In the genomic region with DNA sequence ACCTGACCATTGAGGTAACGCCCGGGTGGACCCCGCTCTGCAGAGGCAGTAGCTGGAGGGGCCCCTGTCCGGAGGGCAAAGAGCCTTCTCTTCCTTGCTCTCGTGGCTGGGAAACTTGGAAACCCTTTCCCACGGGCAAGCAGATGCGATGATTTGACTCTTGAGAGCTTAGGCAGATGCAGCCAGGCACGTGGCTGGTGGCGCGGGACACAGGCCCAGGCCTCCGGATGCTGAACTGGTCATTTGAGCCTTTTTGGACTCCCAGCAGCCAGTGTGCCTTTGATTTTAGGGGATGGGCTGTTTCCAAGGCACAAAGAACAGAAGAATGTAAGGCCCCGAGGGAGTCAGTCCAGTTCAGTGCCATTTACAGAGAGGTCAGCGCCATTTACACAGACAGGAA, we compare ENCODE assay signal across 16 cellular contexts. TPM values are rescaled to one million over a fixed set of nuclear protein-coding genes. Genes with fewer than 3 reads are reported as not detected.
"Had no signal": no experiment of that assay in that cellular context is flagged by ENCODE, and none has a peak within 500 bp of the region (broad histone marks: within the 10 kb centered on the region; RNA-seq: fewer than 3 reads in every experiment).

No MANE protein-coding gene starts in this region.

- H3K36me3 ChIP-seq: prostate gland had no signal

- DNase-seq: activated CD4-positive, alpha-beta T cell treated with anti-CD3 and anti-CD28 coated beads for 36 hours; activated CD8-positive, alpha-beta T cell treated with anti-CD3 and anti-CD28 coated beads, Interleukin-2, amount 10 ng/mL, durations not matched to agents 7 days and 5 days; activated naive CD4-positive, alpha-beta T cell; activated naive CD8-positive, alpha-beta T cell treated with anti-CD3 and anti-CD28 coated beads, Interleukin-2, amount 50 U/mL, for 24 hours; mesendoderm; stimulated activated CD4-positive, alpha-beta T cell treated with anti-CD3 and anti-CD28 coated beads, Interleukin-15, amount 100 ng/mL, for 24 hours; stimulated activated CD4-positive, alpha-beta T cell treated with anti-CD3 and anti-CD28 coated beads, Interleukin-4, amount 100 ng/mL, for 24 hours; SW 1271; testis had no signal

- H3K9me3 ChIP-seq: heart left ventricle, left lung, prostate gland, testis had no signal

- H3K27me3 ChIP-seq: testis had no signal

- H3K27ac ChIP-seq: heart left ventricle, left lung, prostate gland, testis had no signal

- H3K4me3 ChIP-seq: heart left ventricle, left lung, prostate gland, testis had no signal

- H3K4me1 ChIP-seq: left lung, prostate gland, testis had no signal

RNA-seq across cellular contexts. Expression of gene CCDC27, which starts 20.7 kb away (rescaled TPM):
- total RNA-seq: activated CD4-positive, alpha-beta T cell treated with anti-CD3 and anti-CD28 coated beads for 36 hours; activated CD8-positive, alpha-beta T cell treated with anti-CD3 and anti-CD28 coated beads, Interleukin-2, amount 10 ng/mL, durations not matched to agents 7 days and 5 days; activated T-helper 1 cell treated with anti-CD3 and anti-CD28 coated beads, Interleukin-12 subunit alpha, Interleukin-12 subunit beta, Interleukin-2, Interleukin-4 antibody, amounts not matched to agents 30 ng/mL and 10 ng/mL and 1 ng/mL, durations not matched to agents 14 hours and 24 hours and 36 hours; astrocyte; esophagus mucosa; heart left ventricle; left lung; ureter had no signal
- polyA plus RNA-seq: heart left ventricle had no signal

RNA-seq across cellular contexts. Expression of gene SMIM1, which starts 41.0 kb away (rescaled TPM):
- total RNA-seq: activated CD8-positive, alpha-beta T cell treated with anti-CD3 and anti-CD28 coated beads, Interleukin-2, amount 10 ng/mL, durations not matched to agents 7 days and 5 days had no signal
